Comparison of ENCODE assay signal across 20 cellular contexts in genomic region chr7:128206747-128207500, GRCh38. TPM values are rescaled to one million over a fixed set of nuclear protein-coding genes. Genes with fewer than 3 reads are reported as not detected.
DNase-seq lines count a peak whose midpoint lies in the region; ATAC-seq, FAIRE-seq and TF ChIP-seq lines count a peak whose summit lies in the region.
"Had no signal": no experiment of that assay in that cellular context is flagged by ENCODE, and none has a peak within 500 bp of the region (broad histone marks: within the 10 kb centered on the region; RNA-seq: fewer than 3 reads in every experiment).

No MANE protein-coding gene starts in this region.

- peak; percentile 46 for DNase-seq in activated CD8-positive, alpha-beta memory T cell treated with anti-CD3 and anti-CD28 coated beads, Interleukin-2, amount 50 U/mL, for 48 hours
- DNase-seq in activated CD8-positive, alpha-beta memory T cell treated with anti-CD3 and anti-CD28 coated beads, Interleukin-2, amount 50 U/mL, for 4 hours: no peak
- DNase-seq in K562 (ENCODE audit: extremely low read depth in 1 of 4, low spot score in 3 of 4) (no peak), mesenteric fat pad (ENCODE audit: low spot score) (peak; percentile 72), mammary epithelial cell (no peak), NCI-H1417 treated with DMSO at 0.1 percent for 48 hours (lab: John Stamatoyannopoulos, UW) (no peak)
- DNase-seq: BE2C, COR-L47, HFFc6 had no signal

- TF ChIP-seq RAD21 in K562 (CRISPR knock-in tag; conservative IDR thresholded peaks at IDR 0.05 in 1 of 2, IDR thresholded peaks at IDR 0.05 in 1 of 2): no peak

- no peaks in the 10 kb centered on the region for H3K36me3 ChIP-seq in K562 (ENCODE audit: control insufficient read depth, insufficient read depth, low read length)
- H3K36me3 ChIP-seq in mammary epithelial cell (ENCODE audit: insufficient read depth, low read length): no peaks in the 10 kb centered on the region
- H3K36me3 ChIP-seq: BE2C, HAP-1 had no signal

- H3K4me2 ChIP-seq in K562 (ENCODE audit: insufficient read depth, low read length) (no peak overlapping the region), mammary epithelial cell (ENCODE audit: insufficient read depth, low read depth, low read length) (no peak overlapping the region)
- H3K4me2 ChIP-seq: A549, GM23338 had no signal

- H3K27me3 ChIP-seq in K562 (ENCODE audit: control insufficient read depth in 2 of 2, insufficient read depth in 2 of 2, low read length in 2 of 2): peaks cover 23 to 65% of the 10 kb centered on the region in 2 experiments; a peak in 4 of 5 replicates
- H3K27me3 ChIP-seq in mammary epithelial cell (ENCODE audit: insufficient read depth, low read length): peaks cover 3% of the 10 kb centered on the region

- 4% methylated on average over 9 of the region's 9 CpGs for WGBS in K562 (ENCODE audit: insufficient coverage, low coverage, missing lambda C conversion rate)
- 80% methylated on average over 9 of the region's 9 CpGs for WGBS in mammary epithelial cell (ENCODE audit: low coverage, missing lambda C conversion rate)

- CTCF ChIA-PET in K562 (lab: Yijun Ruan, JAX; ENCODE audit: low intra/inter-chr PET ratio) (no interaction called here), mammary epithelial cell (lab: Charles Lee; ENCODE audit: low non-redundant PET) (no interaction called here)

- peaks cover 13 to 31% of the 10 kb centered on the region in 2 experiments; a peak in 4 of 5 replicates for H3K4me1 ChIP-seq in K562 (replicated peaks in 1 of 2; ENCODE audit: control insufficient read depth in 2 of 2, insufficient read depth in 2 of 2, low read length in 2 of 2)
- peaks cover 8% of the 10 kb centered on the region for H3K4me1 ChIP-seq in mammary epithelial cell (ENCODE audit: insufficient read depth, low read length)
- H3K4me1 ChIP-seq: A549, BE2C, HAP-1 had no signal

- H3K9me3 ChIP-seq in K562 (replicated peaks; ENCODE audit: control insufficient read depth, insufficient read depth, low read depth, low read length): no peaks in the 10 kb centered on the region; the same call in 1 of the 2 replicates
- no peaks in the 10 kb centered on the region for H3K9me3 ChIP-seq in mammary epithelial cell (replicated peaks; ENCODE audit: insufficient read depth, low read length)
- H3K9me3 ChIP-seq: A549, BE2C, HAP-1 had no signal

- in situ Hi-C loops in K562 (cut with MboI) (loop anchor here (5.0 kb wide), 1 partner anchor 495 kb away; no protein-coding TSS in a partner anchor), mammary epithelial cell (cut with MboI; ENCODE audit: low sequenced_read_pairs in 2 of 2) (loop anchor here (5.0 to 25.0 kb wide), 3 partner anchors 70 to 495 kb away; no protein-coding TSS in a partner anchor)

- H3K4me3 ChIP-seq in K562 (no peak overlapping the region), mammary epithelial cell (replicated peaks in 1 of 3; ENCODE audit: insufficient read depth in 1 of 3, low read depth in 2 of 3, low read length in 3 of 3) (no peak overlapping the region)
- H3K4me3 ChIP-seq: A549, GM23338, HAP-1 had no signal

- no peak for TF ChIP-seq EP300 in K562 (IDR thresholded peaks at IDR 0.05; ENCODE audit: low read length)

- no peak for FAIRE-seq in K562 (lab: Jason Lieb, UNC)
- FAIRE-seq: A549, D721Med, G401.6, GM12891 had no signal

- H3K27ac ChIP-seq in K562 (ENCODE audit: extremely low read depth, low read depth, low read length): no peak overlapping the region
- no peak overlapping the region for H3K27ac ChIP-seq in mammary epithelial cell (ENCODE audit: insufficient read depth, low read depth, low read length)
- H3K27ac ChIP-seq: A549, C4-2B had no signal

- H4K20me1 ChIP-seq in K562 (replicated peaks; ENCODE audit: control insufficient read depth, insufficient read depth, low read length) (peaks cover 13% of the 10 kb centered on the region; the same call in 1 of the 2 replicates), mammary epithelial cell (ENCODE audit: insufficient read depth, low read length) (no peaks in the 10 kb centered on the region)

- TF ChIP-seq POLR2A in K562 (conservative IDR thresholded peaks at IDR 0.05): no peak

- H3K9ac ChIP-seq in K562 (ENCODE audit: insufficient read depth in 1 of 2, low read depth in 2 of 2, low read length in 2 of 2): no peak overlapping the region
- no peak overlapping the region for H3K9ac ChIP-seq in mammary epithelial cell (ENCODE audit: insufficient read depth, low read length)

- TF ChIP-seq CTCF in K562 (IDR thresholded peaks at IDR 0.05 in 2 of 3, conservative IDR thresholded peaks at IDR 0.05 in 1 of 3; ENCODE audit: insufficient read depth in 2 of 3, low read depth in 1 of 3, low read length in 3 of 3) (no peak), mammary epithelial cell (conservative IDR thresholded peaks at IDR 0.05 in 1 of 2, IDR thresholded peaks at IDR 0.05 in 1 of 2; ENCODE audit: extremely low read depth in 1 of 2, insufficient read depth in 1 of 2, low read depth in 1 of 2, low read length in 2 of 2) (no peak)

- POLR2A ChIA-PET in K562 (lab: Yijun Ruan, JAX): interaction anchor here (0.6 to 0.9 kb wide), 2 partner anchors 12 to 31 kb away, joined by 3 to 4 read pairs; no protein-coding TSS in a partner anchor

- BruUV-seq in K562 (replicated peaks; lab: Mats Ljungman, UMichigan): no TSS peak
- BruUV-seq in mammary epithelial cell (replicated peaks; lab: Mats Ljungman, UMichigan): no TSS peak

- ATAC-seq in K562: no peak
- ATAC-seq: A549; CD8-positive, alpha-beta T cell had no signal

- no peak overlapping the region for H2AFZ ChIP-seq in K562 (ENCODE audit: low read depth, low read length)
- no peak overlapping the region for H2AFZ ChIP-seq in mammary epithelial cell (ENCODE audit: low read depth, low read length)
- H2AFZ ChIP-seq: GM23338 had no signal

- H3K9me1 ChIP-seq in K562 (ENCODE audit: control insufficient read depth, insufficient read depth, low read length): no peaks in the 10 kb centered on the region

- dilution Hi-C loops in mammary epithelial cell (cut with HindIII; ENCODE audit: low sequenced_read_pairs): loop anchor here (25.0 kb wide), 1 partner anchor 495 kb away; no protein-coding TSS in a partner anchor

- no peaks in the 10 kb centered on the region for H3K79me2 ChIP-seq in K562 (ENCODE audit: control insufficient read depth, insufficient read depth, low read length)
- H3K79me2 ChIP-seq in mammary epithelial cell (ENCODE audit: insufficient read depth, low read length): no peaks in the 10 kb centered on the region

- intact Hi-C loops in K562 (cut with micrococcal nuclease) (loop anchor here (5.0 to 10.0 kb wide), 4 partner anchors 252 to 1402 kb away; no protein-coding TSS in a partner anchor), mammary epithelial cell (cut with micrococcal nuclease) (loop anchor here (5.0 to 10.0 kb wide), 4 partner anchors 170 to 952 kb away; partner anchors contain the start of gene GRM8)

TF ChIP-seq in K562, 482 proteins besides CTCF, POLR2A, EP300 and RAD21:
- TF ChIP-seq HDAC1 (IDR thresholded peaks at IDR 0.05) (no peak), IFI16 (CRISPR knock-in tag; IDR thresholded peaks at IDR 0.05) (no peak), VEZF1 (CRISPR knock-in tag; IDR thresholded peaks at IDR 0.05) (no peak), CTBP1 (IDR thresholded peaks at IDR 0.05; ENCODE audit: borderline replicate concordance) (peak; percentile 11; the same call in 1 of the 2 replicates), SUPT5H (IDR thresholded peaks at IDR 0.05) (no peak), ZNF431 (CRISPR knock-in tag; IDR thresholded peaks at IDR 0.05) (no peak)

RNA-seq across cellular contexts. Expression of gene LEP, which starts 34.2 kb away (rescaled TPM):
- total RNA-seq in K562 (2011; cell fraction: chromatin; rRNA removed; ENCODE audit: low replicate concordance): not detected in 2 replicates
- total RNA-seq in K562 (2011; cell fraction: nucleolus; rRNA removed): not detected in 2 replicates
- not detected in 2 replicates for total RNA-seq in K562 (2011; cell fraction: nucleoplasm; rRNA removed)
- total RNA-seq in K562 (2014; rRNA removed) (not detected in 2 replicates), K562 (2014; rRNA removed; fragmentation: Illumina TruSeq; extraction: Trizol) (not detected in 2 replicates), K562 (2015; rRNA removed; fragmentation: Illumina TruSeq; extraction: Trizol) (not detected in 2 replicates), K562 (2021) (not detected in 2 replicates), mesenteric fat pad (784 TPM), mammary epithelial cell (1 to 10 TPM in 1 of 2 donors, not detected in 1; 1.0 TPM)
- polyA plus RNA-seq in K562 (2011; rRNA removed) (not detected in 2 replicates), K562 (2014; fragmentation: Illumina TruSeq; extraction: Trizol) (not detected in 2 replicates), K562 (2014; fragmentation: Nextera tagmentation; extraction: Ambion mirVana) (not detected), K562 (2014; rRNA removed) (not detected in 2 replicates), mammary epithelial cell (0.03 TPM)
- polyA plus RNA-seq in K562 (2011; cell fraction: cytosol; rRNA removed): not detected in 2 replicates
- not detected in 2 replicates for polyA plus RNA-seq in K562 (2011; cell fraction: nucleus; rRNA removed)
- polyA plus RNA-seq in K562 (2012): 0.04 and 0.06 TPM in 2 replicates
- not detected in 2 replicates for polyA minus RNA-seq in K562 (2011; rRNA and poly(A)+ RNA removed)
- polyA minus RNA-seq in K562 (2011; cell fraction: cytosol; rRNA and poly(A)+ RNA removed): not detected in 2 replicates
- polyA minus RNA-seq in K562 (2011; cell fraction: nucleus; rRNA and poly(A)+ RNA removed): not detected in 2 replicates
- polyA minus RNA-seq in mammary epithelial cell: not detected
- total RNA-seq: CD8-positive, alpha-beta T cell; GM23338; HFFc6; HT1080 had no signal
- polyA plus RNA-seq: A549, AG04450, GM23338, IgD-negative memory B cell had no signal

Comparison
In these comparisons a context has a peak if more than half of its experiments do, and no peak if none do; other contexts are left out.
1. DNase-seq: peak in activated CD8-positive, alpha-beta memory T cell treated with anti-CD3 and anti-CD28 coated beads, Interleukin-2, amount 50 U/mL, for 48 hours (single experiment) and mesenteric fat pad (single experiment); none in activated CD8-positive, alpha-beta memory T cell treated with anti-CD3 and anti-CD28 coated beads, Interleukin-2, amount 50 U/mL, for 4 hours (single experiment), K562 (0 of 4), mammary epithelial cell (single experiment) and NCI-H1417 treated with DMSO at 0.1 percent for 48 hours (single experiment).
2. RNA of gene LEP, which starts 34.2 kb away (total RNA-seq): 784 TPM in mesenteric fat pad (single experiment); 1.0 TPM in mammary epithelial cell and not detected in K562; every median in the first group is over 100 times any median in the second.